In genomic region chr2:224956706-224957105, GRCh38 we compare ENCODE assay signal across 14 cellular contexts.
A peak's percentile ranks its signal among the peaks of the same experiment; 100 is the strongest.
DNase-seq lines count a peak whose midpoint lies in the region; ATAC-seq lines count a peak whose summit lies in the region.
"Had no signal": no experiment of that assay in that cellular context is flagged by ENCODE, and none has a peak within 500 bp of the region (broad histone marks: within the 10 kb centered on the region; RNA-seq: fewer than 3 reads in every experiment).

No MANE protein-coding gene starts in this region.

- H3K9me3 Mint-ChIP-seq in activated naive CD4-positive, alpha-beta T cell treated with anti-CD3 and anti-CD28 coated beads for 36 hours: peaks cover 6% of the 10 kb centered on the region
- H3K9me3 Mint-ChIP-seq in stimulated activated naive B cell treated with anti-CD40 and anti-IgM and Interleukin-4, amounts not matched to agents 10 μg/mL and 1 μg/mL and 100 μg/mL, for 72 hours: peaks cover 16 to 17% of the 10 kb centered on the region in 2 donors

- ATAC-seq in stimulated activated naive B cell treated with anti-CD40 and anti-IgM and Interleukin-4, amounts not matched to agents 10 μg/mL and 1 μg/mL and 100 μg/mL, for 72 hours (replicated peaks): no peak
- no peak for ATAC-seq in GM18867 (IDR thresholded peaks at IDR 0.05; ENCODE audit: unreplicated experiment)
- ATAC-seq in GM18868 (IDR thresholded peaks at IDR 0.05; ENCODE audit: unreplicated experiment): no peak

- in situ Hi-C loops in KBM-7 (cut with MboI; ENCODE audit: low pct_unique_long_range_greater_than_20kb, low sequenced_read_pairs): no loop called here

- peaks cover 85% of the 10 kb centered on the region for H3K4me1 Mint-ChIP-seq in activated naive CD4-positive, alpha-beta T cell treated with anti-CD3 and anti-CD28 coated beads for 36 hours (ENCODE audit: low read depth)
- H3K4me1 Mint-ChIP-seq in stimulated activated naive B cell treated with anti-CD40 and anti-IgM and Interleukin-4, amounts not matched to agents 10 μg/mL and 1 μg/mL and 100 μg/mL, for 72 hours: peaks cover 62 to 97% of the 10 kb centered on the region in 2 donors

- intact Hi-C loops in activated naive CD4-positive, alpha-beta T cell treated with anti-CD3 and anti-CD28 coated beads for 36 hours (cut with micrococcal nuclease): loop anchor here (1.0 kb wide), 2 partner anchors 9 to 13 kb away; no protein-coding TSS in a partner anchor

- peak overlapping the region; percentile 28 for H3K27ac Mint-ChIP-seq in activated naive CD4-positive, alpha-beta T cell treated with anti-CD3 and anti-CD28 coated beads for 36 hours
- H3K27ac Mint-ChIP-seq in stimulated activated naive B cell treated with anti-CD40 and anti-IgM and Interleukin-4, amounts not matched to agents 10 μg/mL and 1 μg/mL and 100 μg/mL, for 72 hours: peak overlapping the region; percentile 93

- DNase-seq in activated naive CD4-positive, alpha-beta T cell treated with anti-CD3 and anti-CD28 coated beads for 36 hours: no peak
- no peak for DNase-seq in activated naive CD4-positive, alpha-beta T cell treated with anti-CD3 and anti-CD28 coated beads, Interleukin-2, amount 50 U/mL, for 16 hours
- DNase-seq in NCI-H2171 treated with DMSO at 0.1 percent for 48 hours (lab: John Stamatoyannopoulos, UW) (peak; percentile 72), cerebellar cortex (ENCODE audit: low spot score) (peak; percentile 46), KBM-7 (no peak)
- DNase-seq in stimulated activated naive B cell treated with anti-CD40 and anti-IgM and Interleukin-4, amounts not matched to agents 10 μg/mL and 1 μg/mL and 100 μg/mL, for 72 hours: no peak
- DNase-seq: activated gamma-delta T cell treated with Interleukin-2 at 50 U/mL for 16 hours, Calu3, HCEC 1CT, NCI-H1930, NCI-H748 treated with DMSO at 0.1 percent for 48 hours, retina had no signal

- no peak overlapping the region for H3K4me3 Mint-ChIP-seq in activated naive CD4-positive, alpha-beta T cell treated with anti-CD3 and anti-CD28 coated beads for 36 hours
- peak overlapping the region in 1 of 2 donors; percentile 67 for H3K4me3 Mint-ChIP-seq in stimulated activated naive B cell treated with anti-CD40 and anti-IgM and Interleukin-4, amounts not matched to agents 10 μg/mL and 1 μg/mL and 100 μg/mL, for 72 hours

- peaks cover 19% of the 10 kb centered on the region for H3K36me3 Mint-ChIP-seq in activated naive CD4-positive, alpha-beta T cell treated with anti-CD3 and anti-CD28 coated beads for 36 hours (ENCODE audit: low read depth)
- H3K36me3 Mint-ChIP-seq in stimulated activated naive B cell treated with anti-CD40 and anti-IgM and Interleukin-4, amounts not matched to agents 10 μg/mL and 1 μg/mL and 100 μg/mL, for 72 hours: peaks cover 54 to 74% of the 10 kb centered on the region in 2 donors

- no peaks in the 10 kb centered on the region for H3K27me3 Mint-ChIP-seq in activated naive CD4-positive, alpha-beta T cell treated with anti-CD3 and anti-CD28 coated beads for 36 hours (ENCODE audit: low read depth)
- no peaks in the 10 kb centered on the region for H3K27me3 Mint-ChIP-seq in stimulated activated naive B cell treated with anti-CD40 and anti-IgM and Interleukin-4, amounts not matched to agents 10 μg/mL and 1 μg/mL and 100 μg/mL, for 72 hours

- CTCF ChIA-PET in activated naive CD4-positive, alpha-beta T cell treated with anti-CD3 and anti-CD28 coated beads for 36 hours (lab: Charles Lee): interaction anchor here (0.6 to 1.0 kb wide), 2 partner anchors 13 to 43 kb away, joined by 3 to 4 read pairs; no protein-coding TSS in a partner anchor

Comparison
In these comparisons a context has a peak if more than half of its experiments do, and no peak if none do; other contexts are left out.
1. DNase-seq: peak in NCI-H2171 treated with DMSO at 0.1 percent for 48 hours (single experiment) and cerebellar cortex (single experiment); none in activated naive CD4-positive, alpha-beta T cell treated with anti-CD3 and anti-CD28 coated beads for 36 hours (single experiment), activated naive CD4-positive, alpha-beta T cell treated with anti-CD3 and anti-CD28 coated beads, Interleukin-2, amount 50 U/mL, for 16 hours (single experiment), stimulated activated naive B cell treated with anti-CD40 and anti-IgM and Interleukin-4, amounts not matched to agents 10 μg/mL and 1 μg/mL and 100 μg/mL, for 72 hours (single experiment) and KBM-7 (single experiment).